8 cellular contexts compared by ENCODE assay signal in genomic region chr15:60359738-60360137, GRCh38. TPM values are rescaled to one million over a fixed set of nuclear protein-coding genes. Genes with fewer than 3 reads are reported as not detected.
DNase-seq lines count a peak whose midpoint lies in the region; ATAC-seq and TF ChIP-seq lines count a peak whose summit lies in the region.
"Not testable (repeated sequence)": the region's sequence is repeated elsewhere in the genome, so short reads cannot be mapped to it uniquely, and the experiment has no call there.

No MANE protein-coding gene starts in this region.

- CTCF ChIA-PET in CD8-positive, alpha-beta memory T cell (lab: Charles Lee) = interaction anchor here (0.6 to 2.9 kb wide), 20 partner anchors 9 to 570 kb away, joined by 3 to 19 read pairs (median 4); partner anchors contain the start of genes ANXA2 and ICE2

- peak; percentile 63 for TF ChIP-seq CTCF in HFF-Myc (IDR thresholded peaks at IDR 0.05; ENCODE audit: low read depth, low read length, missing control alignments)
- TF ChIP-seq CTCF in fibroblast of the aortic adventitia (IDR thresholded peaks at IDR 0.05; ENCODE audit: insufficient read depth, low read length) = peak; percentile 68
- TF ChIP-seq CTCF in mucosa of descending colon (IDR thresholded peaks at IDR 0.05) = peak; percentile 32

- peaks cover 10 to 93% (median 21%) of the 10 kb centered on the region in 3 donors for H3K36me3 Mint-ChIP-seq in CD8-positive, alpha-beta memory T cell

- H3K27ac ChIP-seq in CD8-positive, alpha-beta memory T cell (ENCODE audit: low read depth, low read length) = not testable (repeated sequence)

- H3K4me3 ChIP-seq in CD8-positive, alpha-beta memory T cell (ENCODE audit: low read length); HFF-Myc (replicated peaks; ENCODE audit: low read depth, low read length); fibroblast of the aortic adventitia (ENCODE audit: low read depth, low read length); mucosa of descending colon: not testable (repeated sequence)

- H3K9me3 ChIP-seq in CD8-positive, alpha-beta memory T cell (ENCODE audit: low read length); mucosa of descending colon: not testable (repeated sequence)

- not testable (repeated sequence) for H3K27me3 ChIP-seq in CD8-positive, alpha-beta memory T cell (ENCODE audit: insufficient read depth, low read length, poor library complexity, severe bottlenecking)

- peak overlapping the region in 5 of 8 donors; percentile 7 to 47 (median 36) for H3K27ac Mint-ChIP-seq in CD8-positive, alpha-beta memory T cell

- not testable (repeated sequence) for H3K27me3 Mint-ChIP-seq in CD8-positive, alpha-beta memory T cell

- intact Hi-C loops in mucosa of descending colon (cut with DNase I, micrococcal nuclease) = loop anchor here in 1 of 2 donors (5.0 kb wide), 1 partner anchor 83 kb away; no protein-coding TSS in a partner anchor

- not testable (repeated sequence) for H3K9me3 Mint-ChIP-seq in CD8-positive, alpha-beta memory T cell

- POLR2A ChIA-PET in CD8-positive, alpha-beta memory T cell (lab: Charles Lee) = not testable (repeated sequence)

- peak; percentile 65 for ATAC-seq in mucosa of descending colon

- peaks cover 11% of the 10 kb centered on the region for H3K4me1 ChIP-seq in CD8-positive, alpha-beta memory T cell (ENCODE audit: insufficient read depth, low read length)
- peaks cover 11% of the 10 kb centered on the region for H3K4me1 ChIP-seq in mucosa of descending colon (ENCODE audit: low read depth)

- DNase-seq in CD8-positive, alpha-beta memory T cell = peak; percentile 14 to 56 (median 30)
- not testable (repeated sequence) for DNase-seq in HFF-Myc (ENCODE audit: extremely low read depth, low read depth)
- DNase-seq in NCI-H2196 treated with DMSO at 0.1 percent for 48 hours (lab: John Stamatoyannopoulos, UW; ENCODE audit: unreplicated experiment) (peak; percentile 23), T-helper 9 cell (peak; percentile 24), fibroblast of the aortic adventitia (ENCODE audit: low read depth) (peak; percentile 82), mucosa of descending colon (peak in 1 of 3 donors; percentile 58)
- DNase-seq in activated naive CD8-positive, alpha-beta T cell treated with anti-CD3 and anti-CD28 coated beads, Interleukin-2, amount 50 U/mL, for 16 hours (ENCODE audit: low read depth, low spot score) = peak; percentile 5
- DNase-seq in stimulated activated CD8-positive, alpha-beta memory T cell treated with anti-CD3 and anti-CD28 coated beads, Interleukin-15, amount 100 ng/mL, for 1 hour (ENCODE audit: low read depth) = peak; percentile 14

- H3K4me3 Mint-ChIP-seq in CD8-positive, alpha-beta memory T cell = not testable (repeated sequence)

- peaks cover 22% of the 10 kb centered on the region for H3K36me3 ChIP-seq in CD8-positive, alpha-beta memory T cell (ENCODE audit: insufficient read depth, low read length)
- peaks cover 10% of the 10 kb centered on the region for H3K36me3 ChIP-seq in mucosa of descending colon (ENCODE audit: low read depth)

- H3K4me1 Mint-ChIP-seq in CD8-positive, alpha-beta memory T cell = peaks cover 21 to 31% (median 28%) of the 10 kb centered on the region in 3 donors

RNA-seq across cellular contexts. Expression of gene ANXA2, which starts 38.0 kb away (rescaled TPM):
- total RNA-seq in CD8-positive, alpha-beta memory T cell = 100 to 1,000 TPM; 212 to 219 TPM
- 471 TPM for polyA plus RNA-seq in CD8-positive, alpha-beta memory T cell
- total RNA-seq in fibroblast of the aortic adventitia (ENCODE audit: low replicate concordance) = 2,605 and 3,136 TPM in 2 replicates
- 100 to 1,000 TPM; 376 to 796 (median 757) TPM for total RNA-seq in mucosa of descending colon
